ENCODE assay signal across 18 cellular contexts in genomic region chr2:187985195-187985594, GRCh38.
A peak's percentile ranks its signal among the peaks of the same experiment; 100 is the strongest.
DNase-seq lines count a peak whose midpoint lies in the region; ATAC-seq, FAIRE-seq and TF ChIP-seq lines count a peak whose summit lies in the region.
"Had no signal": no experiment of that assay in that cellular context is flagged by ENCODE, and none has a peak within 500 bp of the region (broad histone marks: within the 10 kb centered on the region; RNA-seq: fewer than 3 reads in every experiment).

No MANE protein-coding gene starts in this region.

- POLR2A ChIA-PET in HCT116 (lab: Charles Lee), result no interaction called here

- H3K9me3 ChIP-seq in HCT116 (ENCODE audit: control insufficient read depth in 1 of 2, insufficient read depth in 1 of 2, low read depth in 1 of 2, low read length in 2 of 2), result no peaks in the 10 kb centered on the region
- H3K9me3 ChIP-seq: BLaER1 treated with 17β-estradiol and CSF1 and Interleukin-3, amounts not matched to agents 10 nM and 100 nM had no signal

- intact Hi-C loops in HCT116 (cut with micrococcal nuclease), result no loop called here

- H3K79me2 ChIP-seq in HCT116 (ENCODE audit: insufficient read depth, low read length) (no peaks in the 10 kb centered on the region), KMS-11 (ENCODE audit: insufficient read depth, low read depth) (no peaks in the 10 kb centered on the region)

- H3K4me2 ChIP-seq in HCT116 (ENCODE audit: low read length), result no peak overlapping the region
- H3K4me2 ChIP-seq in KMS-11, result peak overlapping the region; percentile 74

- RAD21 ChIA-PET in HCT116 (lab: Charles Lee; ENCODE audit: low non-redundant PET in 1 of 2, low total read pairs in 2 of 2, uncharacterized antibody in 2 of 2, unreplicated experiment in 2 of 2), result no interaction called here

- H3K4me1 ChIP-seq in HCT116 (ENCODE audit: control insufficient read depth in 1 of 2, insufficient read depth in 2 of 2, low read length in 2 of 2) (peaks cover 4 to 5% of the 10 kb centered on the region in 2 experiments; a peak in 3 of 4 replicates), KMS-11 (ENCODE audit: low read depth, poor library complexity, severe bottlenecking) (peaks cover 80% of the 10 kb centered on the region), foreskin keratinocyte (peaks cover 16% of the 10 kb centered on the region)

- no peaks in the 10 kb centered on the region for H4K20me1 ChIP-seq in HCT116 (ENCODE audit: insufficient read depth)
- H4K20me1 ChIP-seq in KMS-11 (ENCODE audit: insufficient read depth), result no peaks in the 10 kb centered on the region
- H4K20me1 ChIP-seq: BLaER1 treated with 17β-estradiol and CSF1 and Interleukin-3, amounts not matched to agents 10 nM and 100 nM had no signal

- peak; percentile 17 for FAIRE-seq in TTC549 (lab: Jason Lieb, UNC)
- FAIRE-seq: GM12878, GM19239, K562 had no signal

- BruUV-seq in HCT116 (replicated peaks; lab: Mats Ljungman, UMichigan), result no TSS peak

- H3K9ac ChIP-seq in HCT116 (ENCODE audit: low read length) (no peak overlapping the region), KMS-11 (no peak overlapping the region)
- H3K9ac ChIP-seq: GM23248 had no signal

- CTCF ChIA-PET in HCT116 (lab: Charles Lee), result no interaction called here

- ATAC-seq in HCT116 (no peak), foreskin keratinocyte (no peak), SK-N-SH treated with all-trans-retinoic acid at 6 μM for 48 hours (no peak)
- ATAC-seq: CD8-positive, alpha-beta T cell; GM12878; K562 had no signal

- H3K27me3 ChIP-seq in HCT116 (ENCODE audit: insufficient read depth, low read length), result no peaks in the 10 kb centered on the region
- H3K27me3 ChIP-seq in KMS-11 (ENCODE audit: insufficient read depth, low read depth), result no peaks in the 10 kb centered on the region
- H3K27me3 ChIP-seq in foreskin keratinocyte, result no peaks in the 10 kb centered on the region

- no peak overlapping the region for H3K27ac ChIP-seq in HCT116 (ENCODE audit: low read depth, low read length)
- H3K27ac ChIP-seq in KMS-11, result peak overlapping the region; percentile 64
- H3K27ac ChIP-seq in foreskin keratinocyte, result peak overlapping the region; percentile 87
- H3K27ac ChIP-seq: GM23248 had no signal

- no peak overlapping the region for H3K4me3 ChIP-seq in HCT116 (replicated peaks in 1 of 2; ENCODE audit: low read depth in 1 of 2, low read length in 2 of 2)
- no peak overlapping the region for H3K4me3 ChIP-seq in KMS-11 (IDR thresholded peaks at IDR 0.05; ENCODE audit: insufficient read depth, low read depth, low read length)
- H3K4me3 ChIP-seq: BLaER1 treated with 17β-estradiol and CSF1 and Interleukin-3, amounts not matched to agents 10 nM and 100 nM; GM12878; GM23248; K562 had no signal

- TF ChIP-seq POLR2A in HCT116 (IDR thresholded peaks at IDR 0.05; ENCODE audit: borderline replicate concordance, extremely low read depth, insufficient read depth, insufficient read length), result no peak

- H3K9me2 ChIP-seq in HCT116 (ENCODE audit: insufficient read depth), result no peaks in the 10 kb centered on the region

- H2AFZ ChIP-seq in HCT116 (ENCODE audit: low read depth, low read length, poor library complexity, severe bottlenecking) (peak overlapping the region; percentile 43), KMS-11 (ENCODE audit: low read depth) (peak overlapping the region; percentile 76; the same call in 1 of the 2 replicates)
- H2AFZ ChIP-seq: GM23248 had no signal

- DNase-seq in HCT116 (ENCODE audit: low read depth, low spot score) (no peak), foreskin keratinocyte (no peak), foreskin melanocyte (no peak), DMS79 (lab: John Stamatoyannopoulos, UW) (no peak)
- no peak for DNase-seq in stimulated activated CD8-positive, alpha-beta memory T cell treated with anti-CD3 and anti-CD28 coated beads, Interleukin-4, amount 100 ng/mL, for 48 hours
- DNase-seq: Calu3; CD8-positive, alpha-beta T cell; DND-41; EL; H7 had no signal

- H3K36me3 ChIP-seq in HCT116 (ENCODE audit: control insufficient read depth in 1 of 2, insufficient read depth in 2 of 2, low read length in 2 of 2) (no peaks in the 10 kb centered on the region), KMS-11 (ENCODE audit: insufficient read depth) (no peaks in the 10 kb centered on the region)
- H3K36me3 ChIP-seq: BLaER1 treated with 17β-estradiol and CSF1 and Interleukin-3, amounts not matched to agents 10 nM and 100 nM had no signal

- no peak for TF ChIP-seq RAD21 in HCT116 (IDR thresholded peaks at IDR 0.05; ENCODE audit: low read depth)

- no peak for TF ChIP-seq CTCF in HCT116 (IDR thresholded peaks at IDR 0.05 in 2 of 3, conservative IDR thresholded peaks at IDR 0.05 in 1 of 3; ENCODE audit: borderline replicate concordance in 1 of 3, insufficient read depth in 1 of 3, low read depth in 2 of 3, low read length in 2 of 3)
- TF ChIP-seq CTCF in KMS-11 (conservative IDR thresholded peaks at IDR 0.05; ENCODE audit: low read depth, low read length), result no peak
- TF ChIP-seq CTCF in foreskin keratinocyte (conservative IDR thresholded peaks at IDR 0.05), result no peak

TF ChIP-seq in HCT116, 20 proteins besides CTCF, POLR2A, EP300 and RAD21:
- no peak for TF ChIP-seq EZH2phosphoT487 (IDR thresholded peaks at IDR 0.05; ENCODE audit: borderline replicate concordance)
- no peak for TF ChIP-seq POLR2AphosphoS5 (IDR thresholded peaks at IDR 0.05; ENCODE audit: low read depth, low read length)
- no peak for TF ChIP-seq ZFX (IDR thresholded peaks at IDR 0.05)
- TF ChIP-seq TCF7L2 (IDR thresholded peaks at IDR 0.05; ENCODE audit: borderline replicate concordance, extremely low read depth, insufficient read depth, insufficient read length), result no peak
- no peak for TF ChIP-seq EGR1 (IDR thresholded peaks at IDR 0.05; ENCODE audit: low read depth)

TF ChIP-seq in SK-N-SH treated with all-trans-retinoic acid at 6 μM for 48 hours, 23 proteins besides CTCF, POLR2A, EP300 and RAD21:
- TF ChIP-seq BACH2 (CRISPR knock-in tag; IDR thresholded peaks at IDR 0.05; ENCODE audit: borderline replicate concordance), result no peak
- no peak for TF ChIP-seq ZNF70 (CRISPR knock-in tag; IDR thresholded peaks at IDR 0.05)
- no peak for TF ChIP-seq ZNF8 (CRISPR knock-in tag; IDR thresholded peaks at IDR 0.05)
- no peak for TF ChIP-seq GLIS3 (CRISPR knock-in tag; IDR thresholded peaks at IDR 0.05)
- TF ChIP-seq POU6F1 (CRISPR knock-in tag; IDR thresholded peaks at IDR 0.05; ENCODE audit: borderline replicate concordance, low read depth), result no peak
- TF ChIP-seq ESRRG (CRISPR knock-in tag; IDR thresholded peaks at IDR 0.05), result no peak
- TF ChIP-seq ZNF565 (CRISPR knock-in tag; conservative IDR thresholded peaks at IDR 0.05; ENCODE audit: low read depth), result no peak
- no peak for TF ChIP-seq TCF4 (CRISPR knock-in tag; IDR thresholded peaks at IDR 0.05; ENCODE audit: borderline replicate concordance)
- TF ChIP-seq ZFP3 (CRISPR knock-in tag; IDR thresholded peaks at IDR 0.05), result no peak
- no peak for TF ChIP-seq OSR1 (CRISPR knock-in tag; IDR thresholded peaks at IDR 0.05)
- TF ChIP-seq ISL1 (CRISPR knock-in tag; IDR thresholded peaks at IDR 0.05), result no peak
- TF ChIP-seq ZC3H10 (CRISPR knock-in tag; IDR thresholded peaks at IDR 0.05), result no peak
- no peak for TF ChIP-seq CREB5 (CRISPR knock-in tag; IDR thresholded peaks at IDR 0.05; ENCODE audit: low read depth)
- TF ChIP-seq RARB (CRISPR knock-in tag; IDR thresholded peaks at IDR 0.05), result no peak
